Comparison of ENCODE assay signal across 8 cellular contexts in the genomic region with DNA sequence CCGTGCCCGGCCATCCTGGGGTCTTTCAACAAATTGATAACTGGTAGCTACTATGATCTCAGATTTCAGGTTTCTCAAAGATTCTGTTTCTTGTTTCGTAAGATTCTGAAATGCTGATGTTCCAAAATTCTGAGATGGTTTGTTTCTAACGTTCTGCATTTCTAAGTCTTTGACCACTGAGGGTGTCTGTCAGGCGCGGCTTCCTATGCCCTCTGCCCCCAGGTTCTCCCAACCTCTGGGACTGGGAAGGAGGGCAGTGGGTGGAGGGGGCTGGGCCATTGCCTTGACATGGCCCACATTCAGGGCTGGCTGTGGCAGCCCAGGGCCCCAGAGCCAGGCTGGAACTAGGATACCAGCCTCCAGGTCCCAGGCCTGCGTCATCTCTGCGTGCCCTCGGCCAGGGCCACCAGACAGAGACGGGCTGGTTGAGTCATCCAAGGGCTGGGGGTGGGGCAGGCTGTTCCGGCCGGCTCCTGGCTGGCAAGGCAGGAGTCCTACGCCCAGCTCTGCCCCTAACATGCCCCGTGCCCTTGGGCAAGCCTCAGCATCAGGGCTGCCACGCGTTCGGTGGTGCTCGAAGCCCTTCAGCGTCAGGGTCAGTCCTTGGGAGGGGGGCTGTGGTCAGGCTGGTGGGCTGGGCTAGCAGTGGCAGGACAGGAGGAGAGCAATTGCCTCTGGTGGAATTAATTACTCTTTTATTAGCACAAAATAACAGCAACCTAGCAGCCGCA. TPM values are rescaled to one million over a fixed set of nuclear protein-coding genes. Genes with fewer than 3 reads are reported as not detected.
A peak's percentile ranks its signal among the peaks of the same experiment; 100 is the strongest.
DNase-seq lines count a peak whose midpoint lies in the region; ATAC-seq, FAIRE-seq and TF ChIP-seq lines count a peak whose summit lies in the region.

No MANE protein-coding gene starts in this region.

- no peak for ATAC-seq in GM21447 (IDR thresholded peaks at IDR 0.05; ENCODE audit: unreplicated experiment)
- ATAC-seq in GM19035 (IDR thresholded peaks at IDR 0.05; ENCODE audit: unreplicated experiment), result no peak

- intact Hi-C loops in PC-9 (cut with micrococcal nuclease; ENCODE audit: unreplicated experiment), result loop anchor here (1.0 kb wide), 1 partner anchor 21 kb away; the partner anchor contains the start of gene CORO1B

- peak overlapping the region; percentile 82 for H2AFZ ChIP-seq in PC-9
- no peak overlapping the region for H2AFZ ChIP-seq in H1 (ENCODE audit: low read length)

- H2AK5ac ChIP-seq in H1 (ENCODE audit: low read depth, low read length), result peak overlapping the region; percentile 60; the same call in 1 of the 2 replicates

- peak overlapping the region; percentile 72; the same call in 1 of the 2 replicates for H2BK15ac ChIP-seq in H1 (ENCODE audit: low read length)

- H4K20me1 ChIP-seq in PC-9 (ENCODE audit: insufficient read depth) (no peaks in the 10 kb centered on the region), H1 (replicated peaks in 1 of 2; ENCODE audit: control insufficient read depth in 1 of 2, insufficient read depth in 2 of 2, low read length in 2 of 2) (peaks cover 0 to 3% of the 10 kb centered on the region in 2 experiments)

- no peak overlapping the region for H3K56ac ChIP-seq in H1 (replicated peaks; ENCODE audit: insufficient read length, low read depth, low read length)

- H3K79me1 ChIP-seq in H1 (ENCODE audit: low read depth, low read length), result peaks cover 2% of the 10 kb centered on the region

- H2BK5ac ChIP-seq in H1 (ENCODE audit: low read depth, low read length), result peak overlapping the region; percentile 35; the same call in 1 of the 2 replicates

- peak overlapping the region; percentile 45 for H4K91ac ChIP-seq in H1 (replicated peaks; ENCODE audit: insufficient read length, low read length)

- H2BK12ac ChIP-seq in H1 (ENCODE audit: low read depth, low read length), result peak overlapping the region; percentile 75; the same call in 1 of the 2 replicates

- H3K4me1 ChIP-seq in PC-9 (replicated peaks; ENCODE audit: insufficient read depth), result peaks cover 40% of the 10 kb centered on the region
- peaks cover 2 to 14% (median 6%) of the 10 kb centered on the region in 4 experiments; a peak in 6 of 7 replicates for H3K4me1 ChIP-seq in H1 (replicated peaks in 1 of 4; ENCODE audit: control insufficient read depth in 3 of 4, insufficient read depth in 4 of 4, low read length in 3 of 4)

- H3K23ac ChIP-seq in H1 (ENCODE audit: insufficient read length), result no peak overlapping the region

- 92% methylated on average over 19 of the region's 20 CpGs; no CpG with 5 or more reads in 1 of the 2 experiments for WGBS in H1 (ENCODE audit: extremely low coverage in 1 of 2, insufficient coverage in 1 of 2, insufficient read length in 1 of 2, insufficient replicate concordance in 2 of 2, low coverage in 1 of 2, low lambda C conversion rate in 2 of 2, missing lambda C conversion rate in 1 of 2), 2 experiments

- peaks cover 40% of the 10 kb centered on the region for H3K79me2 ChIP-seq in PC-9 (ENCODE audit: low read depth)
- H3K79me2 ChIP-seq in H1 (ENCODE audit: control insufficient read depth in 1 of 2, insufficient read depth in 2 of 2, low read length in 2 of 2), result peaks cover 0 to 3% of the 10 kb centered on the region in 2 experiments; a peak in 2 of 4 replicates

- H3K27me3 ChIP-seq in PC-9 (ENCODE audit: insufficient read depth, low read depth), result no peaks in the 10 kb centered on the region
- H3K27me3 ChIP-seq in H1 (replicated peaks in 1 of 4; ENCODE audit: control insufficient read depth in 3 of 4, extremely low read depth in 1 of 4, insufficient read depth in 3 of 4, low read length in 3 of 4), result no peaks in the 10 kb centered on the region

- TF ChIP-seq POLR2A in H1 (IDR thresholded peaks at IDR 0.05; ENCODE audit: control extremely low read depth in 1 of 2, low read depth in 2 of 2, low read length in 2 of 2), result no peak

- TF ChIP-seq CTCF in GM12864 (IDR thresholded peaks at IDR 0.05; ENCODE audit: low read depth, low read length, missing control alignments) (no peak), PC-9 (conservative IDR thresholded peaks at IDR 0.05) (no peak), H1 (IDR thresholded peaks at IDR 0.05; ENCODE audit: control extremely low read depth in 1 of 3, insufficient read depth in 1 of 3, low read depth in 1 of 3, low read length in 3 of 3) (no peak)

- H3K18ac ChIP-seq in H1 (ENCODE audit: extremely low read depth, low read length), result no peak overlapping the region; the same call in 1 of the 2 replicates

- H3K4me2 ChIP-seq in PC-9 (peak overlapping the region; percentile 88), H1 (ENCODE audit: insufficient read depth in 1 of 2, low read depth in 2 of 2, low read length in 2 of 2) (peak overlapping the region; percentile 69 to 70; a peak in 3 of 4 replicates)

- no peaks in the 10 kb centered on the region for H3K36me3 ChIP-seq in PC-9 (ENCODE audit: low read depth)
- H3K36me3 ChIP-seq in H1 (ENCODE audit: control insufficient read depth in 2 of 4, insufficient read depth in 4 of 4, low read length in 3 of 4), result no peaks in the 10 kb centered on the region

- no peak for TF ChIP-seq RAD21 in H1 (IDR thresholded peaks at IDR 0.05 in 1 of 2, conservative IDR thresholded peaks at IDR 0.05 in 1 of 2; ENCODE audit: low read depth in 2 of 2, low read length in 2 of 2)

- POLR2A ChIA-PET in PC-9 (lab: Charles Lee; ENCODE audit: unreplicated experiment), result no interaction called here
- POLR2A ChIA-PET in H1 (lab: Charles Lee; ENCODE audit: partially characterized antibody), result interaction anchor here (1.0 kb wide), 1 partner anchor 24 kb away, joined by 4 read pairs; no protein-coding TSS in a partner anchor

- DNase-seq in GM12864 (ENCODE audit: low read depth) (no peak), PC-9 (peak; percentile 88 to 91), H1 (ENCODE audit: low read depth in 1 of 2, low spot score in 2 of 2) (no peak), myocyte (ENCODE audit: low read depth) (peak; percentile 69), activated gamma-delta T cell treated with Interleukin-2 at 50 U/mL for 16 hours (no peak), GOT3 (lab: John Stamatoyannopoulos, UW) (no peak)

- H3K4me3 ChIP-seq in GM12864 (ENCODE audit: low read depth, low read length) (peak overlapping the region; percentile 40; the same call in 1 of the 2 replicates), PC-9 (peak overlapping the region; percentile 93), H1 (ENCODE audit: extremely low read depth in 1 of 4, insufficient read depth in 2 of 4, low read depth in 3 of 4, low read length in 4 of 4) (peak overlapping the region in 1 of 4 experiments; percentile 91; a peak in 2 of 8 replicates)

- peak overlapping the region; percentile 96 for H3K27ac ChIP-seq in PC-9
- no peak overlapping the region for H3K27ac ChIP-seq in H1 (ENCODE audit: low read depth, low read length)

- H3K9me2 ChIP-seq in PC-9 (ENCODE audit: insufficient read depth), result no peaks in the 10 kb centered on the region

- FAIRE-seq in H1 (lab: Jason Lieb, UNC), result no peak

- no peak overlapping the region for H4K5ac ChIP-seq in H1 (ENCODE audit: insufficient read length, low read depth, low read length)

- H3K9me3 ChIP-seq in PC-9 (ENCODE audit: insufficient read depth, low read depth) (no peaks in the 10 kb centered on the region), H1 (ENCODE audit: insufficient read depth in 2 of 2, low read depth in 1 of 2, low read length in 1 of 2) (no peaks in the 10 kb centered on the region)

- no peak overlapping the region for H2BK120ac ChIP-seq in H1 (replicated peaks; ENCODE audit: low read depth, low read length)

- no peak overlapping the region; a peak in 2 of 7 replicates for H3K9ac ChIP-seq in H1 (replicated peaks in 1 of 4; ENCODE audit: extremely low read depth in 1 of 4, low read depth in 3 of 4, low read length in 3 of 4)

- peaks cover 6% of the 10 kb centered on the region for H3K23me2 ChIP-seq in H1 (ENCODE audit: low read depth, low read length)

- TSS peak; percentile 50 for BruUV-seq in PC-9 (replicated peaks; lab: Mats Ljungman, UMichigan)

- peak overlapping the region; percentile 95 for H4K8ac ChIP-seq in H1 (ENCODE audit: extremely low read depth, insufficient read depth, low read length)

- H3K14ac ChIP-seq in H1 (ENCODE audit: insufficient read length), result no peak overlapping the region

- H3F3A ChIP-seq in PC-9 (ENCODE audit: insufficient read depth, low read depth), result peaks cover 53% of the 10 kb centered on the region

- CTCF ChIA-PET in PC-9 (lab: Charles Lee), result interaction anchor here (0.6 kb wide), 1 partner anchor 107 kb away, joined by 5 read pairs; no protein-coding TSS in a partner anchor
- CTCF ChIA-PET in H1 (lab: Charles Lee; ENCODE audit: partially characterized antibody), result interaction anchor here (0.9 to 1.0 kb wide), 2 partner anchors 21 to 153 kb away, joined by 3 read pairs; partner anchors contain the start of gene CORO1B

- no peak overlapping the region for H2BK20ac ChIP-seq in H1 (ENCODE audit: low read length)

- no peak for TF ChIP-seq EP300 in H1 (IDR thresholded peaks at IDR 0.05; ENCODE audit: borderline replicate concordance in 1 of 2, low read depth in 2 of 2, low read length in 2 of 2)

- peak overlapping the region; percentile 67 for H3K4ac ChIP-seq in H1 (replicated peaks; ENCODE audit: insufficient read length, low read depth, low read length)

RNA-seq across cellular contexts. Expression of gene TMEM134, which starts 5.2 kb away (rescaled TPM):
- total RNA-seq in PC-9 (2021) (85.7 and 125 TPM in 2 replicates), myocyte (62.2 and 144 TPM in 2 replicates)
- 32.4 and 33.5 TPM in 2 replicates for total RNA-seq in H1 (2021; fragmentation: NEBNext Ultra II Directional; extraction: Animal tissue kit (Norgen Biotek cat#: 25700))
- polyA plus RNA-seq in H1 (2011; rRNA removed), result 229 and 268 TPM in 2 replicates
- 137 TPM for polyA plus RNA-seq in H1 (2011; cell fraction: cytosol; rRNA removed)
- 92.9 TPM for polyA plus RNA-seq in H1 (2011; cell fraction: nucleus; rRNA removed)
- 33.1 to 44.0 TPM (median 41.7 TPM) in 4 replicates for polyA plus RNA-seq in H1 (2012, experiment 1 of 2)
- polyA plus RNA-seq in H1 (2012, experiment 2 of 2), result 29.0 TPM
- 35.4 TPM for polyA plus RNA-seq in H1 (2013, experiment 1 of 2)
- 38.9 TPM for polyA plus RNA-seq in H1 (2013, experiment 2 of 2)
- 3.5 and 4.4 TPM in 2 replicates for polyA minus RNA-seq in H1 (2011; rRNA and poly(A)+ RNA removed)
- 15.0 TPM for polyA minus RNA-seq in H1 (2011; cell fraction: cytosol; rRNA and poly(A)+ RNA removed)
- polyA minus RNA-seq in H1 (2011; cell fraction: nucleus; rRNA and poly(A)+ RNA removed), result 24.3 TPM
- 134 TPM for polyA plus RNA-seq in myocyte (2012)

RNA-seq across cellular contexts. Expression of gene CABP4, which starts 8.7 kb away (rescaled TPM):
- total RNA-seq in PC-9 (2021), result 2.0 and 2.5 TPM in 2 replicates
- not detected in 2 replicates for total RNA-seq in H1 (2021; fragmentation: NEBNext Ultra II Directional; extraction: Animal tissue kit (Norgen Biotek cat#: 25700))
- polyA plus RNA-seq in H1 (2011; rRNA removed), result 0.03 TPM in 1 of 2 replicates, not detected in the other
- polyA plus RNA-seq in H1 (2011; cell fraction: cytosol; rRNA removed), result not detected
- 0.34 TPM for polyA plus RNA-seq in H1 (2011; cell fraction: nucleus; rRNA removed)
- polyA plus RNA-seq in H1 (2012, experiment 1 of 2), result not detected in 4 replicates
- polyA plus RNA-seq in H1 (2012, experiment 2 of 2), result not detected
- 0.06 TPM for polyA plus RNA-seq in H1 (2013, experiment 1 of 2)
- polyA plus RNA-seq in H1 (2013, experiment 2 of 2), result 0.09 TPM
- not detected in 2 replicates for polyA minus RNA-seq in H1 (2011; rRNA and poly(A)+ RNA removed)
- polyA minus RNA-seq in H1 (2011; cell fraction: cytosol; rRNA and poly(A)+ RNA removed), result not detected
- not detected for polyA minus RNA-seq in H1 (2011; cell fraction: nucleus; rRNA and poly(A)+ RNA removed)
- 1.7 and 4.9 TPM in 2 replicates for total RNA-seq in myocyte
- polyA plus RNA-seq in myocyte (2012), result 2.1 TPM

RNA-seq across cellular contexts. Expression of gene GPR152, which starts 11.3 kb away (rescaled TPM):
- not detected in 2 replicates for total RNA-seq in PC-9 (2021)
- not detected in 2 replicates for total RNA-seq in H1 (2021; fragmentation: NEBNext Ultra II Directional; extraction: Animal tissue kit (Norgen Biotek cat#: 25700))
- polyA plus RNA-seq in H1 (2011; rRNA removed), result not detected in 2 replicates
- polyA plus RNA-seq in H1 (2011; cell fraction: cytosol; rRNA removed), result not detected
- not detected for polyA plus RNA-seq in H1 (2011; cell fraction: nucleus; rRNA removed)
- not detected in 4 replicates for polyA plus RNA-seq in H1 (2012, experiment 1 of 2)
- not detected for polyA plus RNA-seq in H1 (2012, experiment 2 of 2)
- polyA plus RNA-seq in H1 (2013, experiment 1 of 2), result not detected
- not detected for polyA plus RNA-seq in H1 (2013, experiment 2 of 2)
- polyA minus RNA-seq in H1 (2011; rRNA and poly(A)+ RNA removed), result not detected in 2 replicates
- not detected for polyA minus RNA-seq in H1 (2011; cell fraction: cytosol; rRNA and poly(A)+ RNA removed)
- polyA minus RNA-seq in H1 (2011; cell fraction: nucleus; rRNA and poly(A)+ RNA removed), result not detected
- total RNA-seq in myocyte, result not detected in 2 replicates
- polyA plus RNA-seq in myocyte (2012), result not detected

RNA-seq across cellular contexts. Expression of gene AIP, which starts 19.0 kb away (rescaled TPM):
- total RNA-seq in PC-9 (2021) (95.3 and 125 TPM in 2 replicates), myocyte (47.9 and 56.4 TPM in 2 replicates)
- 28.8 and 29.8 TPM in 2 replicates for total RNA-seq in H1 (2021; fragmentation: NEBNext Ultra II Directional; extraction: Animal tissue kit (Norgen Biotek cat#: 25700))
- polyA plus RNA-seq in H1 (2011; rRNA removed), result 54.4 and 68.6 TPM in 2 replicates
- polyA plus RNA-seq in H1 (2011; cell fraction: cytosol; rRNA removed), result 66.1 TPM
- 52.2 TPM for polyA plus RNA-seq in H1 (2011; cell fraction: nucleus; rRNA removed)
- polyA plus RNA-seq in H1 (2012, experiment 1 of 2), result 25.4 to 39.2 TPM (median 35.0 TPM) in 4 replicates
- polyA plus RNA-seq in H1 (2012, experiment 2 of 2), result 35.9 TPM
- 19.5 TPM for polyA plus RNA-seq in H1 (2013, experiment 1 of 2)
- polyA plus RNA-seq in H1 (2013, experiment 2 of 2), result 19.1 TPM
- 27.2 TPM in 2 replicates for polyA minus RNA-seq in H1 (2011; rRNA and poly(A)+ RNA removed)
- polyA minus RNA-seq in H1 (2011; cell fraction: cytosol; rRNA and poly(A)+ RNA removed), result 19.8 TPM
- 17.7 TPM for polyA minus RNA-seq in H1 (2011; cell fraction: nucleus; rRNA and poly(A)+ RNA removed)
- polyA plus RNA-seq in myocyte (2012), result 98.5 TPM

RNA-seq across cellular contexts. Expression of gene CORO1B, which starts 20.6 kb away (rescaled TPM):
- total RNA-seq in PC-9 (2021), result 129 and 161 TPM in 2 replicates
- total RNA-seq in H1 (2021; fragmentation: NEBNext Ultra II Directional; extraction: Animal tissue kit (Norgen Biotek cat#: 25700)), result 77.1 and 84.3 TPM in 2 replicates
- 131 and 148 TPM in 2 replicates for polyA plus RNA-seq in H1 (2011; rRNA removed)
- 141 TPM for polyA plus RNA-seq in H1 (2011; cell fraction: cytosol; rRNA removed)
- 193 TPM for polyA plus RNA-seq in H1 (2011; cell fraction: nucleus; rRNA removed)
- polyA plus RNA-seq in H1 (2012, experiment 1 of 2), result 50.9 to 80.4 TPM (median 78.0 TPM) in 4 replicates
- 77.6 TPM for polyA plus RNA-seq in H1 (2012, experiment 2 of 2)
- 61.1 TPM for polyA plus RNA-seq in H1 (2013, experiment 1 of 2)
- polyA plus RNA-seq in H1 (2013, experiment 2 of 2), result 55.9 TPM
- 47.7 and 82.2 TPM in 2 replicates for polyA minus RNA-seq in H1 (2011; rRNA and poly(A)+ RNA removed)
- polyA minus RNA-seq in H1 (2011; cell fraction: cytosol; rRNA and poly(A)+ RNA removed), result 51.7 TPM
- polyA minus RNA-seq in H1 (2011; cell fraction: nucleus; rRNA and poly(A)+ RNA removed), result 65.5 TPM
- total RNA-seq in myocyte, result 64.5 and 66.9 TPM in 2 replicates
- polyA plus RNA-seq in myocyte (2012), result 50.9 TPM

Comparison
In these comparisons a context has a peak if more than half of its experiments do, and no peak if none do; other contexts are left out.
1. DNase-seq: peak in PC-9 (2 of 2) and myocyte (single experiment); none in GM12864 (single experiment), H1 (0 of 2), activated gamma-delta T cell treated with Interleukin-2 at 50 U/mL for 16 hours (single experiment) and GOT3 (single experiment).